26 cellular contexts compared by ENCODE assay signal in the genomic region with DNA sequence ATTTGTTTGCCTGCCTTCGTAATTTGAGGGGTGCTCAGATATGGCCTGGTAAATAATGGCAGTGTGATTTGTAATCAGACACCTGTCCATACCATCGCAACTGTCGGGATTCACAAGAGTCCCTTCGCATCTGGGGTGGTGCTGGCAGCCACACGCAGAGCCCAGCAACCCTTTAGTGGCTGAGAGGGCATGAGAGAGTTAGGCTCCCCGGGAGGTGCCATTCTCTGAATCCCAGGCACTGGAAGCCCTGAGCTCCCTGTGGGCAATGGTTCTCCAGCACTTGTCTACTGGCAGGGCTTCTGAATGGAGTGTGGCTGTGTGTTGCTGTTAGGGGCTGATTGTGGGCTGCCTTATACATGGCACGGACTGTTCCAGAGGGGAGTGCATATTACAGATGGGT.
"Had no signal": no experiment of that assay in that cellular context is flagged by ENCODE, and none has a peak within 500 bp of the region (broad histone marks: within the 10 kb centered on the region; RNA-seq: fewer than 3 reads in every experiment).

No MANE protein-coding gene starts in this region.

- H3K9me3 ChIP-seq: ascending aorta, left lung, ovary, right lobe of liver had no signal

- H3K4me1 ChIP-seq: ascending aorta, left lung, right lobe of liver had no signal

- H3K27me3 ChIP-seq: ascending aorta, left lung, ovary, right lobe of liver had no signal

- DNase-seq: activated CD4-positive, alpha-beta T cell treated with anti-CD3 and anti-CD28 coated beads for 48 hours; activated CD4-positive, alpha-beta T cell treated with anti-CD3 and anti-CD28 coated beads, Interleukin-2, amount 50 U/mL, for 48 hours; activated CD8-positive, alpha-beta memory T cell treated with anti-CD3 and anti-CD28 coated beads for 24 hours; activated effector memory CD4-positive, alpha-beta T cell treated with anti-CD3 and anti-CD28 coated beads, Interleukin-2, amount 50 U/mL, for 16 hours; activated naive CD4-positive, alpha-beta T cell treated with anti-CD3 and anti-CD28 coated beads, Interleukin-2, amount 10 ng/mL, durations not matched to agents 7 days and 5 days; activated naive CD8-positive, alpha-beta T cell treated with anti-CD3 and anti-CD28 coated beads, Interleukin-2, amount 10 ng/mL, durations not matched to agents 7 days and 5 days; dorsolateral prefrontal cortex; effector memory CD4-positive, alpha-beta T cell; left lung; ovary; right lobe of liver; stimulated activated CD4-positive, alpha-beta T cell treated with anti-CD3 and anti-CD28 coated beads, Interleukin-12 subunit alpha, Interleukin-12 subunit beta, amount 100 ng/mL, for 4 hours; stimulated activated CD4-positive, alpha-beta T cell treated with anti-CD3 and anti-CD28 coated beads, Interleukin-4, amount 100 ng/mL, for 24 hours; stimulated activated naive CD8-positive, alpha-beta T cell treated with anti-CD3 and anti-CD28 coated beads, Interleukin-15, amount 100 ng/mL, for 72 hours; substantia nigra; T-helper 9 cell had no signal

- H3K27ac Mint-ChIP-seq: activated naive CD4-positive, alpha-beta T cell treated with anti-CD3 and anti-CD28 coated beads, Interleukin-2, amount 10 ng/mL, durations not matched to agents 7 days and 5 days; activated naive CD8-positive, alpha-beta T cell treated with anti-CD3 and anti-CD28 coated beads, Interleukin-2, amount 10 ng/mL, durations not matched to agents 7 days and 5 days; activated T-helper 1 cell treated with anti-CD3 and anti-CD28 coated beads, Interleukin-12 subunit alpha, Interleukin-12 subunit beta, Interleukin-2, Interleukin-4 antibody, amounts not matched to agents 30 ng/mL and 10 ng/mL and 1 ng/mL, durations not matched to agents 14 hours and 24 hours and 36 hours; progenitor cell of endocrine pancreas; stimulated activated memory B cell treated with anti-CD40 and anti-IgM and Interleukin-4, amounts not matched to agents 10 μg/mL and 1 μg/mL and 100 μg/mL, for 72 hours; stimulated activated naive CD8-positive, alpha-beta T cell treated with anti-CD3 and anti-CD28 coated beads, Interleukin-15, amount 100 ng/mL, for 72 hours had no signal

- H3K4me1 Mint-ChIP-seq: activated naive CD4-positive, alpha-beta T cell treated with anti-CD3 and anti-CD28 coated beads, Interleukin-2, amount 10 ng/mL, durations not matched to agents 7 days and 5 days; activated naive CD8-positive, alpha-beta T cell treated with anti-CD3 and anti-CD28 coated beads, Interleukin-2, amount 10 ng/mL, durations not matched to agents 7 days and 5 days; stimulated activated memory B cell treated with anti-CD40 and anti-IgM and Interleukin-4, amounts not matched to agents 10 μg/mL and 1 μg/mL and 100 μg/mL, for 72 hours; stimulated activated naive CD8-positive, alpha-beta T cell treated with anti-CD3 and anti-CD28 coated beads, Interleukin-15, amount 100 ng/mL, for 72 hours had no signal

- H3K36me3 Mint-ChIP-seq: activated naive CD4-positive, alpha-beta T cell treated with anti-CD3 and anti-CD28 coated beads, Interleukin-2, amount 10 ng/mL, durations not matched to agents 7 days and 5 days; activated naive CD8-positive, alpha-beta T cell treated with anti-CD3 and anti-CD28 coated beads, Interleukin-2, amount 10 ng/mL, durations not matched to agents 7 days and 5 days; brain; stimulated activated memory B cell treated with anti-CD40 and anti-IgM and Interleukin-4, amounts not matched to agents 10 μg/mL and 1 μg/mL and 100 μg/mL, for 72 hours had no signal

- ATAC-seq: activated CD4-positive, CD25-positive, alpha-beta regulatory T cell treated with anti-CD3 and anti-CD28 coated beads, Interleukin-2, amount 50 U/mL, for 24 hours; left lung; right lobe of liver; stimulated activated memory B cell treated with anti-CD40 and anti-IgM and Interleukin-4, amounts not matched to agents 10 μg/mL and 1 μg/mL and 100 μg/mL, for 72 hours; stimulated activated naive CD8-positive, alpha-beta T cell treated with anti-CD3 and anti-CD28 coated beads, Interleukin-15, amount 100 ng/mL, for 72 hours had no signal

- H3K27ac ChIP-seq: ascending aorta, coronary artery, dorsolateral prefrontal cortex, left lung, ovary, right lobe of liver, VCaP had no signal

- H3K36me3 ChIP-seq: ascending aorta, left lung, ovary, right lobe of liver had no signal

- H3K4me3 Mint-ChIP-seq: activated naive CD4-positive, alpha-beta T cell treated with anti-CD3 and anti-CD28 coated beads, Interleukin-2, amount 10 ng/mL, durations not matched to agents 7 days and 5 days; activated naive CD8-positive, alpha-beta T cell treated with anti-CD3 and anti-CD28 coated beads, Interleukin-2, amount 10 ng/mL, durations not matched to agents 7 days and 5 days; activated T-helper 1 cell treated with anti-CD3 and anti-CD28 coated beads, Interleukin-12 subunit alpha, Interleukin-12 subunit beta, Interleukin-2, Interleukin-4 antibody, amounts not matched to agents 30 ng/mL and 10 ng/mL and 1 ng/mL, durations not matched to agents 14 hours and 24 hours and 36 hours; brain; nephron; stimulated activated memory B cell treated with anti-CD40 and anti-IgM and Interleukin-4, amounts not matched to agents 10 μg/mL and 1 μg/mL and 100 μg/mL, for 72 hours; stimulated activated naive CD8-positive, alpha-beta T cell treated with anti-CD3 and anti-CD28 coated beads, Interleukin-15, amount 100 ng/mL, for 72 hours had no signal

- H3K4me3 ChIP-seq: ascending aorta, coronary artery, dorsolateral prefrontal cortex, left lung, lung, ovary, right lobe of liver had no signal

- H3K9me3 Mint-ChIP-seq: activated naive CD8-positive, alpha-beta T cell treated with anti-CD3 and anti-CD28 coated beads, Interleukin-2, amount 10 ng/mL, durations not matched to agents 7 days and 5 days; activated T-helper 1 cell treated with anti-CD3 and anti-CD28 coated beads, Interleukin-12 subunit alpha, Interleukin-12 subunit beta, Interleukin-2, Interleukin-4 antibody, amounts not matched to agents 30 ng/mL and 10 ng/mL and 1 ng/mL, durations not matched to agents 14 hours and 24 hours and 36 hours; brain; nephron had no signal
